ENCODE assay signal across 1 cellular context in the genomic region with DNA sequence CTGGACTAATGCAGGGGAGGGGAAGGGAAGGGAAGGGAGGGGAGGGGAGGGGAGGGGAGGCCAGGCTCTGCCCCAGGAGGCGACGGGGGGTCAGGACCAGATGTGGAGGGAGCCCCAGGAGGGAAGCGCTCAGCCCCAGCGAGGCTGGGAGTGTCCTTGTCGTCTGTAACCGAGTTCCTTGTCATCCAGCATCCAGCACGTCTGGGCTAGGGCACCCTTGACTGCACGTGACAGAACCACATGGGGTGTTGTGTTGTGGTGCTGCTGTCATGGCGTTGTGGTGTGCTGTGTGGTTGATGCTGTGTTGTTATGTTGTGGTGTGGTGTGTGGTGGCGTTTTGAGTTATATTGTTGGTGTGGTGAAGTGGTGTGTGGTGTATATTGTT.
TF ChIP-seq lines count a peak whose summit lies in the region.

No MANE protein-coding gene starts in this region.

TF ChIP-seq in GM23338, 12 proteins besides CTCF, POLR2A, EP300 and RAD21 (continued from another document):
- TF ChIP-seq, protein P1, sequence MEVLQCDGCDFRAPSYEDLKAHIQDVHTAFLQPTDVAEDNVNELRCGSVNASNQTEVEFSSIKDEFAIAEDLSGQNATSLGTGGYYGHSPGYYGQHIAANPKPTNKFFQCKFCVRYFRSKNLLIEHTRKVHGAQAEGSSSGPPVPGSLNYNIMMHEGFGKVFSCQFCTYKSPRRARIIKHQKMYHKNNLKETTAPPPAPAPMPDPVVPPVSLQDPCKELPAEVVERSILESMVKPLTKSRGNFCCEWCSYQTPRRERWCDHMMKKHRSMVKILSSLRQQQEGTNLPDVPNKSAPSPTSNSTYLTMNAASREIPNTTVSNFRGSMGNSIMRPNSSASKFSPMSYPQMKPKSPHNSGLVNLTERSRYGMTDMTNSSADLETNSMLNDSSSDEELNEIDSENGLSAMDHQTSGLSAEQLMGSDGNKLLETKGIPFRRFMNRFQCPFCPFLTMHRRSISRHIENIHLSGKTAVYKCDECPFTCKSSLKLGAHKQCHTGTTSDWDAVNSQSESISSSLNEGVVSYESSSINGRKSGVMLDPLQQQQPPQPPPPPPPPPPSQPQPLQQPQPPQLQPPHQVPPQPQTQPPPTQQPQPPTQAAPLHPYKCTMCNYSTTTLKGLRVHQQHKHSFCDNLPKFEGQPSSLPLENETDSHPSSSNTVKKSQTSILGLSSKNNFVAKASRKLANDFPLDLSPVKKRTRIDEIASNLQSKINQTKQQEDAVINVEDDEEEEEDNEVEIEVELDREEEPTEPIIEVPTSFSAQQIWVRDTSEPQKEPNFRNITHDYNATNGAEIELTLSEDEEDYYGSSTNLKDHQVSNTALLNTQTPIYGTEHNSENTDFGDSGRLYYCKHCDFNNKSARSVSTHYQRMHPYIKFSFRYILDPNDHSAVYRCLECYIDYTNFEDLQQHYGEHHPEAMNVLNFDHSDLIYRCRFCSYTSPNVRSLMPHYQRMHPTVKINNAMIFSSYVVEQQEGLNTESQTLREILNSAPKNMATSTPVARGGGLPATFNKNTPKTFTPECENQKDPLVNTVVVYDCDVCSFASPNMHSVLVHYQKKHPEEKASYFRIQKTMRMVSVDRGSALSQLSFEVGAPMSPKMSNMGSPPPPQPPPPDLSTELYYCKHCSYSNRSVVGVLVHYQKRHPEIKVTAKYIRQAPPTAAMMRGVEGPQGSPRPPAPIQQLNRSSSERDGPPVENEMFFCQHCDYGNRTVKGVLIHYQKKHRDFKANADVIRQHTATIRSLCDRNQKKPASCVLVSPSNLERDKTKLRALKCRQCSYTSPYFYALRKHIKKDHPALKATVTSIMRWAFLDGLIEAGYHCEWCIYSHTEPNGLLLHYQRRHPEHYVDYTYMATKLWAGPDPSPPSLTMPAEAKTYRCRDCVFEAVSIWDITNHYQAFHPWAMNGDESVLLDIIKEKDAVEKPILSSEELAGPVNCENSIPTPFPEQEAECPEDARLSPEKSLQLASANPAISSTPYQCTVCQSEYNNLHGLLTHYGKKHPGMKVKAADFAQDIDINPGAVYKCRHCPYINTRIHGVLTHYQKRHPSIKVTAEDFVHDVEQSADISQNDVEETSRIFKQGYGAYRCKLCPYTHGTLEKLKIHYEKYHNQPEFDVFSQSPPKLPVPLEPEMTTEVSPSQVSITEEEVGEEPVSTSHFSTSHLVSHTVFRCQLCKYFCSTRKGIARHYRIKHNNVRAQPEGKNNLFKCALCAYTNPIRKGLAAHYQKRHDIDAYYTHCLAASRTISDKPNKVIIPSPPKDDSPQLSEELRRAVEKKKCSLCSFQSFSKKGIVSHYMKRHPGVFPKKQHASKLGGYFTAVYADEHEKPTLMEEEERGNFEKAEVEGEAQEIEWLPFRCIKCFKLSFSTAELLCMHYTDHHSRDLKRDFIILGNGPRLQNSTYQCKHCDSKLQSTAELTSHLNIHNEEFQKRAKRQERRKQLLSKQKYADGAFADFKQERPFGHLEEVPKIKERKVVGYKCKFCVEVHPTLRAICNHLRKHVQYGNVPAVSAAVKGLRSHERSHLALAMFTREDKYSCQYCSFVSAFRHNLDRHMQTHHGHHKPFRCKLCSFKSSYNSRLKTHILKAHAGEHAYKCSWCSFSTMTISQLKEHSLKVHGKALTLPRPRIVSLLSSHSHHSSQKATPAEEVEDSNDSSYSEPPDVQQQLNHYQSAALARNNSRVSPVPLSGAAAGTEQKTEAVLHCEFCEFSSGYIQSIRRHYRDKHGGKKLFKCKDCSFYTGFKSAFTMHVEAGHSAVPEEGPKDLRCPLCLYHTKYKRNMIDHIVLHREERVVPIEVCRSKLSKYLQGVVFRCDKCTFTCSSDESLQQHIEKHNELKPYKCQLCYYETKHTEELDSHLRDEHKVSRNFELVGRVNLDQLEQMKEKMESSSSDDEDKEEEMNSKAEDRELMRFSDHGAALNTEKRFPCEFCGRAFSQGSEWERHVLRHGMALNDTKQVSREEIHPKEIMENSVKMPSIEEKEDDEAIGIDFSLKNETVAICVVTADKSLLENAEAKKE (CRISPR knock-in tag; IDR thresholded peaks at IDR 0.05) = no peak
- no peak for TF ChIP-seq EZH2 (IDR thresholded peaks at IDR 0.05; ENCODE audit: low read depth, unreplicated experiment)
- TF ChIP-seq POLR2AphosphoS5 (IDR thresholded peaks at IDR 0.05; ENCODE audit: low read depth) = no peak
- no peak for TF ChIP-seq ZNF114 (CRISPR knock-in tag; IDR thresholded peaks at IDR 0.05)
- TF ChIP-seq CREB1 (CRISPR knock-in tag; IDR thresholded peaks at IDR 0.05; ENCODE audit: low read depth) = no peak
- no peak for TF ChIP-seq STAT1 (IDR thresholded peaks at IDR 0.05; ENCODE audit: unreplicated experiment)
- TF ChIP-seq, protein P2, sequence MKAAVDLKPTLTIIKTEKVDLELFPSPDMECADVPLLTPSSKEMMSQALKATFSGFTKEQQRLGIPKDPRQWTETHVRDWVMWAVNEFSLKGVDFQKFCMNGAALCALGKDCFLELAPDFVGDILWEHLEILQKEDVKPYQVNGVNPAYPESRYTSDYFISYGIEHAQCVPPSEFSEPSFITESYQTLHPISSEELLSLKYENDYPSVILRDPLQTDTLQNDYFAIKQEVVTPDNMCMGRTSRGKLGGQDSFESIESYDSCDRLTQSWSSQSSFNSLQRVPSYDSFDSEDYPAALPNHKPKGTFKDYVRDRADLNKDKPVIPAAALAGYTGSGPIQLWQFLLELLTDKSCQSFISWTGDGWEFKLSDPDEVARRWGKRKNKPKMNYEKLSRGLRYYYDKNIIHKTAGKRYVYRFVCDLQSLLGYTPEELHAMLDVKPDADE (IDR thresholded peaks at IDR 0.05) = no peak
TF ChIP-seq in GM23338: peak in this region for 0.
